In the genomic region with DNA sequence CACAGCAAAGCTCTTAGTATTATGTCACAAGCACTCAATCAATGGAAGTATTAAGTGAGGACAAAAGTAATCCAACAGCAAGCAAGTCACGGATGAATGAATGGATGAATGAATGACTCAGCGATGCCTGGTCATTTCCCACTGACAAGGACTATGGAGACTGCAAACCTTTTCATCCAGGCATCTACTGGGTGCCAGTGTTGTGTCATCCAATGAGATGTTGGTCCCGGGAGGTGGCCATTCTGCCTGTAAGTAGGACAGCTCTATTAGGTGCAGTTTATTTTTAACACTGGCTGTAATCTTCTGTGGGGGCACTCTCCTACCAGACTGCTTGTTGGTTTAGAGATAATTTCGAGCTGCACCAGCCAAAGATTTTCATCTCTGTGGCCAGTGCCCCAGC, we compare ENCODE assay signal across 8 cellular contexts. TPM values are rescaled to one million over a fixed set of nuclear protein-coding genes. Genes with fewer than 3 reads are reported as not detected.
DNase-seq lines count a peak whose midpoint lies in the region; ATAC-seq and TF ChIP-seq lines count a peak whose summit lies in the region.

No MANE protein-coding gene starts in this region.

- ATAC-seq in GM21723 (IDR thresholded peaks at IDR 0.05; ENCODE audit: unreplicated experiment) = no peak
- ATAC-seq in HG02885 (IDR thresholded peaks at IDR 0.05; ENCODE audit: poor library complexity, unreplicated experiment) = no peak
- no peak for ATAC-seq in HG02798 (IDR thresholded peaks at IDR 0.05; ENCODE audit: poor library complexity, unreplicated experiment)
- no peak for ATAC-seq in HG02981 (IDR thresholded peaks at IDR 0.05; ENCODE audit: unreplicated experiment)

- no peak overlapping the region for H3K4me3 ChIP-seq in foreskin fibroblast (ENCODE audit: low read depth in 1 of 2, low read length in 2 of 2)

- no peak for TF ChIP-seq CTCF in foreskin fibroblast (IDR thresholded peaks at IDR 0.05; ENCODE audit: low read depth, low read length)

- peak; percentile 20 for DNase-seq in ELF-1 (ENCODE audit: low read depth, low spot score)
- peak; percentile 76 for DNase-seq in NCI-H748 (lab: John Stamatoyannopoulos, UW; ENCODE audit: unreplicated experiment)
- DNase-seq in foreskin fibroblast = peak; percentile 28 to 56
- DNase-seq in renal cortical epithelial cell (ENCODE audit: low read depth) = peak; percentile 79

RNA-seq across cellular contexts. Expression of a gene that starts 39.4 kb away (rescaled TPM):
- not detected in 2 replicates for total RNA-seq in renal cortical epithelial cell

Comparison
In these comparisons a context has a peak if more than half of its experiments do, and no peak if none do; other contexts are left out.
1. DNase-seq: peak in every context shown above with its lines; median percentile 79 in renal cortical epithelial cell; 76 in NCI-H748; 42 in foreskin fibroblast; 20 in ELF-1.